27 cellular contexts compared by ENCODE assay signal in genomic region chr1:245211035-245211749, GRCh38. TPM values are rescaled to one million over a fixed set of nuclear protein-coding genes. Genes with fewer than 3 reads are reported as not detected.
"Had no signal": no experiment of that assay in that cellular context is flagged by ENCODE, and none has a peak within 500 bp of the region (broad histone marks: within the 10 kb centered on the region; RNA-seq: fewer than 3 reads in every experiment).

No MANE protein-coding gene starts in this region.

- H3K4me3 ChIP-seq: breast epithelium had no signal

- H3K36me3 ChIP-seq: breast epithelium had no signal

- H3K27ac ChIP-seq: breast epithelium, KMS-11, RWPE1 had no signal

- H3K27me3 ChIP-seq: breast epithelium had no signal

- ATAC-seq: activated CD8-positive, alpha-beta memory T cell treated with anti-CD3 and anti-CD28 coated beads, Interleukin-2, amount 10 ng/mL, durations not matched to agents 7 days and 5 days; Panc1; T-helper 17 cell had no signal

- H3K4me2 ChIP-seq: KMS-11 had no signal

- H3K4me1 ChIP-seq: breast epithelium had no signal

- DNase-seq: activated B cell treated with CpG ODN at 0.5 μM for 24 hours; activated CD4-positive, alpha-beta T cell treated with anti-CD3 and anti-CD28 coated beads for 1 hour; activated CD4-positive, alpha-beta T cell treated with anti-CD3 and anti-CD28 coated beads, Interleukin-2, amount 10 ng/mL, durations not matched to agents 24 days and 14 days; activated CD4-positive, alpha-beta T cell treated with anti-CD3 and anti-CD28 coated beads, Interleukin-2, amount 50 U/mL, for 48 hours; activated CD8-positive, alpha-beta memory T cell treated with anti-CD3 and anti-CD28 coated beads, Interleukin-2, amount 10 ng/mL, durations not matched to agents 7 days and 5 days; activated effector memory CD4-positive, alpha-beta T cell treated with Interleukin-2 at 50 U/mL for 16 hours; activated naive CD4-positive, alpha-beta T cell; activated T-cell treated with anti-CD3 and anti-CD28 coated beads, Interleukin-2, amount 50 U/mL, for 24 hours; aorta; NCI-H1092; NCI-H1417; NCI-H1694; NCI-H2029; NCI-H2107; NCI-H2171 treated with DMSO at 0.1 percent for 48 hours; NCI-H345; NCI-H510A; NCI-H526 treated with DMSO at 0.1 percent for 48 hours; NK-92 treated with Interleukin-12 subunit alpha and Interleukin-12 subunit beta, amount 100 ng/mL, for 24 hours; OCI-M1; SHP77; T-helper 17 cell; T-helper 9 cell had no signal

- H3K9ac ChIP-seq: KMS-11 had no signal

RNA-seq across cellular contexts. Expression of gene KIF26B, which starts 56.4 kb away (rescaled TPM):
- total RNA-seq: T-helper 17 cell had no signal
